In the genomic region with DNA sequence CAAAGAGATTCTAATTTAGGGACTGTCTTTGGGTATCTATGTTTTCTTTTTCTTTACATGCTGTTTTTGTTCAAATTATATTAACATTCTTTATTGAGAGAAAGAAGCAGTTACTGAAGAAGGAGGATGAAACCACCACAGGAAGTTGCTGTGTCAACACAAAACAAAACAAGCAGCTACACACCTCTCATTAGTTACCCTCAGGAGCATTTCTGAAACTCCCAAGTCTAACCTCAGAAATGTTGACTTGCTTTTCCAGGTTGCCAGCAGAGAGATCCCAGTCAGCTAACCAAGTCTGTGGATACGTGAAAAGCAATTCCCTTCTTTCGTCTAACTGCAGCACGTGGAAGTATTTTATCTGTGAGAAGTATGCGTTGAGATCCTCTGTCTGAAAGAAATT, we compare ENCODE assay signal across 20 cellular contexts. TPM values are rescaled to one million over a fixed set of nuclear protein-coding genes. Genes with fewer than 3 reads are reported as not detected.
DNase-seq lines count a peak whose midpoint lies in the region; ATAC-seq and TF ChIP-seq lines count a peak whose summit lies in the region.
"Had no signal": no experiment of that assay in that cellular context is flagged by ENCODE, and none has a peak within 500 bp of the region (broad histone marks: within the 10 kb centered on the region; RNA-seq: fewer than 3 reads in every experiment).

No MANE protein-coding gene starts in this region.

- H3K27ac Mint-ChIP-seq in HFFc6 = peak overlapping the region; percentile 19; the same call in 1 of the 2 replicates
- H3K27ac Mint-ChIP-seq in neural progenitor cell = no peak overlapping the region
- no peak overlapping the region for H3K27ac Mint-ChIP-seq in stimulated activated naive B cell treated with anti-CD40 and anti-IgM and Interleukin-4, amounts not matched to agents 10 μg/mL and 1 μg/mL and 100 μg/mL, for 72 hours
- H3K27ac Mint-ChIP-seq: CD4-positive, CD25-positive, alpha-beta regulatory T cell had no signal

- H3K9me3 ChIP-seq in neural progenitor cell (ENCODE audit: low read depth) = no peaks in the 10 kb centered on the region
- H3K9me3 ChIP-seq in osteoblast (ENCODE audit: low read depth, low read length) = no peaks in the 10 kb centered on the region
- H3K9me3 ChIP-seq: HAP-1 had no signal

- H3K9me3 Mint-ChIP-seq in HFFc6 = no peaks in the 10 kb centered on the region
- no peaks in the 10 kb centered on the region for H3K9me3 Mint-ChIP-seq in neural progenitor cell
- no peaks in the 10 kb centered on the region for H3K9me3 Mint-ChIP-seq in stimulated activated naive B cell treated with anti-CD40 and anti-IgM and Interleukin-4, amounts not matched to agents 10 μg/mL and 1 μg/mL and 100 μg/mL, for 72 hours

- H3K36me3 ChIP-seq in neural progenitor cell = no peaks in the 10 kb centered on the region
- H3K36me3 ChIP-seq in osteoblast (ENCODE audit: insufficient read depth, low read length) = no peaks in the 10 kb centered on the region
- H3K36me3 ChIP-seq: HAP-1 had no signal

- H3K4me3 ChIP-seq in GM12865 (ENCODE audit: low read depth, low read length) (no peak overlapping the region), neural progenitor cell (no peak overlapping the region), osteoblast (ENCODE audit: insufficient read depth, low read length) (no peak overlapping the region)
- H3K4me3 ChIP-seq: HAP-1 had no signal

- H3K79me2 ChIP-seq in neural progenitor cell (ENCODE audit: low read depth) (no peaks in the 10 kb centered on the region), osteoblast (ENCODE audit: insufficient read depth, low read length) (no peaks in the 10 kb centered on the region)

- H4K20me1 ChIP-seq in neural progenitor cell (ENCODE audit: low read depth) (no peaks in the 10 kb centered on the region), osteoblast (ENCODE audit: insufficient read depth, low read length) (no peaks in the 10 kb centered on the region)

- H3K4me3 Mint-ChIP-seq in HFFc6 = no peak overlapping the region
- H3K4me3 Mint-ChIP-seq in neural progenitor cell = no peak overlapping the region
- H3K4me3 Mint-ChIP-seq in stimulated activated naive B cell treated with anti-CD40 and anti-IgM and Interleukin-4, amounts not matched to agents 10 μg/mL and 1 μg/mL and 100 μg/mL, for 72 hours = no peak overlapping the region
- H3K4me3 Mint-ChIP-seq: CD4-positive, CD25-positive, alpha-beta regulatory T cell had no signal

- no peak overlapping the region for H3K9ac ChIP-seq in neural progenitor cell

- no peak overlapping the region for H3K27ac ChIP-seq in neural progenitor cell
- no peak overlapping the region for H3K27ac ChIP-seq in osteoblast (ENCODE audit: low read depth, low read length)

- H2AFZ ChIP-seq in neural progenitor cell (replicated peaks) = peak overlapping the region; percentile 80
- no peak overlapping the region for H2AFZ ChIP-seq in osteoblast (ENCODE audit: low read length)

- TF ChIP-seq CTCF in GM12865 (IDR thresholded peaks at IDR 0.05; ENCODE audit: insufficient read depth, low read depth, low read length, missing control alignments) (no peak), HFFc6 (IDR thresholded peaks at IDR 0.05) (no peak), neural progenitor cell (IDR thresholded peaks at IDR 0.05) (no peak), osteoblast (IDR thresholded peaks at IDR 0.05; ENCODE audit: extremely low read depth, low read depth, low read length) (no peak)

- H3K27me3 Mint-ChIP-seq in HFFc6 (ENCODE audit: insufficient read depth) (no peaks in the 10 kb centered on the region), neural progenitor cell (ENCODE audit: insufficient read depth, low read depth) (no peaks in the 10 kb centered on the region)
- H3K27me3 Mint-ChIP-seq in stimulated activated naive B cell treated with anti-CD40 and anti-IgM and Interleukin-4, amounts not matched to agents 10 μg/mL and 1 μg/mL and 100 μg/mL, for 72 hours = peaks cover 23 to 32% of the 10 kb centered on the region in 2 donors

- H3K4me1 Mint-ChIP-seq in HFFc6 (ENCODE audit: low read depth) (peaks cover 68% of the 10 kb centered on the region), neural progenitor cell (peaks cover 7% of the 10 kb centered on the region)
- peaks cover 4 to 15% of the 10 kb centered on the region in 2 donors for H3K4me1 Mint-ChIP-seq in stimulated activated naive B cell treated with anti-CD40 and anti-IgM and Interleukin-4, amounts not matched to agents 10 μg/mL and 1 μg/mL and 100 μg/mL, for 72 hours

- no peaks in the 10 kb centered on the region for H3F3A ChIP-seq in neural progenitor cell (ENCODE audit: low read depth)

- H3K27me3 ChIP-seq in neural progenitor cell = no peaks in the 10 kb centered on the region
- no peaks in the 10 kb centered on the region for H3K27me3 ChIP-seq in osteoblast (ENCODE audit: insufficient read depth, low read length)

- no peak for ATAC-seq in stimulated activated naive B cell treated with anti-CD40 and anti-IgM and Interleukin-4, amounts not matched to agents 10 μg/mL and 1 μg/mL and 100 μg/mL, for 72 hours (replicated peaks)
- ATAC-seq: PC-3 had no signal

- DNase-seq in GM12865 (ENCODE audit: low read depth) = peak; percentile 35
- DNase-seq in HFFc6 = no peak
- peak; percentile 36 for DNase-seq in RPMI8226
- DNase-seq in neural progenitor cell (ENCODE audit: low spot score) = no peak
- no peak for DNase-seq in stimulated activated naive B cell treated with anti-CD40 and anti-IgM and Interleukin-4, amounts not matched to agents 10 μg/mL and 1 μg/mL and 100 μg/mL, for 72 hours
- DNase-seq in NCI-H1436 treated with DMSO at 0.1 percent for 48 hours (lab: John Stamatoyannopoulos, UW) = no peak
- no peak for DNase-seq in osteoblast (ENCODE audit: insufficient read length, low spot score, missing footprints)
- DNase-seq: CD4-positive, CD25-positive, alpha-beta regulatory T cell; COR-L47; DMS 273 treated with DMSO at 0.1 percent for 48 hours; GF-D8; NCI-H1105 treated with DMSO at 0.1 percent for 48 hours; NCI-H187; NCI-H2107; NCI-H2227 treated with DMSO at 0.1 percent for 48 hours; NCI-H510A treated with DMSO at 0.1 percent for 48 hours; NCI-H774; PC-3 had no signal

- no peak overlapping the region for H3K4me2 ChIP-seq in neural progenitor cell
- no peak overlapping the region for H3K4me2 ChIP-seq in osteoblast (ENCODE audit: insufficient read depth, low read length)

- H3K4me1 ChIP-seq in neural progenitor cell (peaks cover 6% of the 10 kb centered on the region), osteoblast (ENCODE audit: insufficient read depth, low read length) (no peaks in the 10 kb centered on the region)

- H3K36me3 Mint-ChIP-seq in HFFc6 (ENCODE audit: low read depth) = 0 out of 2 replicates have a peak, but pooled peaks cover 6% of the 10 kb centered on the region
- no peaks in the 10 kb centered on the region for H3K36me3 Mint-ChIP-seq in neural progenitor cell
- H3K36me3 Mint-ChIP-seq in stimulated activated naive B cell treated with anti-CD40 and anti-IgM and Interleukin-4, amounts not matched to agents 10 μg/mL and 1 μg/mL and 100 μg/mL, for 72 hours = no peaks in the 10 kb centered on the region
- H3K36me3 Mint-ChIP-seq: CD4-positive, CD25-positive, alpha-beta regulatory T cell had no signal

RNA-seq across cellular contexts. Expression of gene CLEC1A, which starts 33.5 kb away (rescaled TPM):
- total RNA-seq in HFFc6 (2021; fragmentation: NEBNext Ultra II Directional; extraction: Animal tissue kit (Norgen Biotek cat#: 25700)) = 1 to 10 TPM in 1 of 6 experiments, under 1 TPM in 5; 0.14 to 1.2 (median 0.71) TPM
- not detected in 2 replicates for total RNA-seq in neural progenitor cell (ENCODE audit: low replicate concordance)
- under 0.01 TPM in 1 of 2 replicates, not detected in the other for total RNA-seq in osteoblast
- total RNA-seq: CD4-positive, CD25-positive, alpha-beta regulatory T cell; PC-3 had no signal

RNA-seq across cellular contexts. Expression of gene CLEC9A, which starts 34.8 kb away (rescaled TPM):
- total RNA-seq in HFFc6 (2021; fragmentation: NEBNext Ultra II Directional; extraction: Animal tissue kit (Norgen Biotek cat#: 25700)) = not detected
- not detected in 2 replicates for total RNA-seq in neural progenitor cell (ENCODE audit: low replicate concordance)
- not detected in 2 replicates for total RNA-seq in osteoblast
- total RNA-seq: CD4-positive, CD25-positive, alpha-beta regulatory T cell; Daoy; PC-3 had no signal

RNA-seq across cellular contexts. Expression of gene CLEC12B, which starts 54.8 kb away (rescaled TPM):
- total RNA-seq in HFFc6 (2021; fragmentation: NEBNext Ultra II Directional; extraction: Animal tissue kit (Norgen Biotek cat#: 25700)) = under 1 TPM; 0.24 to 0.40 (median 0.36) TPM
- total RNA-seq in neural progenitor cell (ENCODE audit: low replicate concordance) (not detected in 2 replicates), osteoblast (not detected in 2 replicates)
- total RNA-seq: CD4-positive, CD25-positive, alpha-beta regulatory T cell; Daoy; PC-3 had no signal

Comparison
In these comparisons a context has a peak if more than half of its experiments do, and no peak if none do; other contexts are left out.
1. DNase-seq: peak in GM12865 (single experiment) and RPMI8226 (single experiment); none in HFFc6 (single experiment), neural progenitor cell (single experiment), stimulated activated naive B cell treated with anti-CD40 and anti-IgM and Interleukin-4, amounts not matched to agents 10 μg/mL and 1 μg/mL and 100 μg/mL, for 72 hours (single experiment), NCI-H1436 treated with DMSO at 0.1 percent for 48 hours (single experiment) and osteoblast (single experiment).